In the genomic region with DNA sequence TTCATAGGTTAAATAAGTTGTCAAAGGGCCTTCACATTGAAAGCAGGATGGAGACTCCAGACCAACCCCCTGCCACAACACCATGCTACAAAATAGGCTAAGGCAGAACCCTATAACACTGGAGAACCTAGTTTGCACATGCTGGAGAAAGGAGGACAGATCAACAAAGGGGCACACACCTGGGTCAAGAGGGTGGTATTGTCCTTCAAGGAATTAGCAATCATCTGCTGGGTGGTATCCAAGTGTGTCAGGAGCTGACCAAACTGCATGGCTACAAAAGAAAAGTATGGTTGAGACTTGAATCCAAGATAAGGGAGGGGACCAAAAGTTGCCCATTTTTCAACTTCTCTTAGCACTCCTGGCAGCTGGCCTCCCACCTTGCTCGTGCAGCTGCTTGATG, we compare ENCODE assay signal across 21 cellular contexts. TPM values are rescaled to one million over a fixed set of nuclear protein-coding genes. Genes with fewer than 3 reads are reported as not detected.
A peak's percentile ranks its signal among the peaks of the same experiment; 100 is the strongest.
DNase-seq lines count a peak whose midpoint lies in the region; ATAC-seq, FAIRE-seq and TF ChIP-seq lines count a peak whose summit lies in the region.
"Had no signal": no experiment of that assay in that cellular context is flagged by ENCODE, and none has a peak within 500 bp of the region (broad histone marks: within the 10 kb centered on the region; RNA-seq: fewer than 3 reads in every experiment).

No MANE protein-coding gene starts in this region.

- H3K4me3 ChIP-seq in HepG2 (replicated peaks in 1 of 3; ENCODE audit: insufficient read depth in 1 of 3, low read depth in 2 of 3, low read length in 3 of 3) (no peak overlapping the region), right lobe of liver (no peak overlapping the region)
- H3K4me3 ChIP-seq: GM23338 had no signal

- no peak for TF ChIP-seq RAD21 in HepG2 (CRISPR knock-in tag; IDR thresholded peaks at IDR 0.05)

- H3K9ac ChIP-seq in HepG2 (ENCODE audit: insufficient read depth, low read depth, low read length), result no peak overlapping the region

- CTCF ChIA-PET in HepG2 (lab: Yijun Ruan, JAX; ENCODE audit: low intra/inter-chr PET ratio, low total read pairs), result no interaction called here

- WGBS in HepG2 (ENCODE audit: low lambda C conversion rate), result 90% methylated on average over 1 of the region's 1 CpG
- no CpG with 5 or more reads among the region's 1 CpG for WGBS in right lobe of liver (ENCODE audit: insufficient coverage, low coverage, low lambda C conversion rate, missing lambda C conversion rate)

- H3K36me3 Mint-ChIP-seq in nephron progenitor cell (ENCODE audit: low read depth) (peaks cover 69% of the 10 kb centered on the region), CD14-positive monocyte (peaks cover 81 to 96% of the 10 kb centered on the region in 2 donors)
- H3K36me3 Mint-ChIP-seq: IgD-negative memory B cell had no signal

- BruUV-seq in HepG2 (replicated peaks; lab: Mats Ljungman, UMichigan), result no TSS peak

- POLR2A ChIA-PET in HepG2 (lab: Yijun Ruan, JAX), result interaction anchor here (0.6 to 3.4 kb wide), 6 partner anchors 12 to 44 kb away, joined by 3 to 17 read pairs (median 4); a partner anchor contains a TSS

- no peak overlapping the region for H2AFZ ChIP-seq in HepG2 (ENCODE audit: low read length)
- H2AFZ ChIP-seq: GM23338 had no signal

- no peaks in the 10 kb centered on the region for H3K79me2 ChIP-seq in HepG2 (ENCODE audit: insufficient read depth, low read length)

- in situ Hi-C loops in HepG2 (cut with HindIII; ENCODE audit: extremely low pct_ligation_motif_present, low pct_unique_long_range_greater_than_20kb), result no loop called here

- H3K4me3 Mint-ChIP-seq in nephron progenitor cell (no peak overlapping the region), CD14-positive monocyte (no peak overlapping the region)
- H3K4me3 Mint-ChIP-seq: CD4-positive, alpha-beta memory T cell; GM23338 had no signal

- H3K9me3 ChIP-seq in HepG2 (ENCODE audit: low read length) (no peaks in the 10 kb centered on the region), right lobe of liver (no peaks in the 10 kb centered on the region)

- peaks cover 5% of the 10 kb centered on the region for H3K27me3 Mint-ChIP-seq in nephron progenitor cell (ENCODE audit: low read depth, poor library complexity)
- no peaks in the 10 kb centered on the region for H3K27me3 Mint-ChIP-seq in CD14-positive monocyte (ENCODE audit: low read depth in 3 of 3)
- H3K27me3 Mint-ChIP-seq: CD4-positive, alpha-beta memory T cell; IgD-negative memory B cell had no signal

- H3K27ac Mint-ChIP-seq in nephron progenitor cell (peak overlapping the region; percentile 66), CD14-positive monocyte (peak overlapping the region in 2 of 7 donors; percentile 5 to 79)
- H3K27ac Mint-ChIP-seq: GM23338 had no signal

- no peaks in the 10 kb centered on the region for H3K27me3 ChIP-seq in HepG2 (ENCODE audit: control insufficient read depth in 1 of 2, insufficient read depth in 2 of 2, low read length in 2 of 2)
- H3K27me3 ChIP-seq in right lobe of liver, result no peaks in the 10 kb centered on the region

- no peak for TF ChIP-seq EP300 in HepG2 (IDR thresholded peaks at IDR 0.05; ENCODE audit: low read depth in 2 of 2, low read length in 2 of 2)
- TF ChIP-seq EP300 in HepG2 (CRISPR knock-in tag; IDR thresholded peaks at IDR 0.05; ENCODE audit: borderline replicate concordance), result no peak

- no peaks in the 10 kb centered on the region for H4K20me1 ChIP-seq in HepG2 (ENCODE audit: insufficient read depth, low read length)

- TF ChIP-seq CTCF in HepG2 (CRISPR knock-in tag; IDR thresholded peaks at IDR 0.05) (no peak), right lobe of liver (IDR thresholded peaks at IDR 0.05) (no peak), nephron progenitor cell (IDR thresholded peaks at IDR 0.05) (no peak), CD14-positive monocyte (IDR thresholded peaks at IDR 0.05) (no peak)

- H3K36me3 ChIP-seq in HepG2 (replicated peaks in 1 of 2; ENCODE audit: control insufficient read depth in 1 of 2, insufficient read depth in 2 of 2, low read length in 2 of 2) (peaks cover 28 to 76% of the 10 kb centered on the region in 2 experiments), right lobe of liver (peaks cover 0 to 73% (median 44%) of the 10 kb centered on the region in 4 donors)

- H3K4me1 Mint-ChIP-seq in nephron progenitor cell (peaks cover 3% of the 10 kb centered on the region), CD14-positive monocyte (no peaks in the 10 kb centered on the region)

- H3K27ac ChIP-seq in HepG2 (ENCODE audit: extremely low read length, insufficient read depth, low read length) (no peak overlapping the region), right lobe of liver (no peak overlapping the region)

- FAIRE-seq in HepG2 (lab: Jason Lieb, UNC), result no peak
- FAIRE-seq: GM12892 had no signal

- intact Hi-C loops in HepG2 (cut with micrococcal nuclease; ENCODE audit: unreplicated experiment), result no loop called here
- intact Hi-C loops in right lobe of liver (cut with DNase I), result no loop called here
- intact Hi-C loops in CD14-positive monocyte (cut with micrococcal nuclease), result no loop called here

- H3K4me2 ChIP-seq in HepG2 (ENCODE audit: low read depth, low read length), result no peak overlapping the region
- H3K4me2 ChIP-seq: GM23338 had no signal

- H3K4me1 ChIP-seq in HepG2 (ENCODE audit: insufficient read depth, low read length) (no peaks in the 10 kb centered on the region), right lobe of liver (no peaks in the 10 kb centered on the region)

- ATAC-seq in HepG2 (no peak), right lobe of liver (no peak)
- ATAC-seq: GM23338 had no signal

- H3K9me3 Mint-ChIP-seq in nephron progenitor cell (no peaks in the 10 kb centered on the region), CD14-positive monocyte (peaks cover 0 to 1% (median 0%) of the 10 kb centered on the region in 7 donors)
- H3K9me3 Mint-ChIP-seq: CD4-positive, alpha-beta memory T cell; GM23338; IgD-negative memory B cell had no signal

- TF ChIP-seq POLR2A in HepG2 (IDR thresholded peaks at IDR 0.05; ENCODE audit: insufficient read depth in 1 of 2, low read depth in 2 of 2, low read length in 2 of 2), result no peak
- no peak for TF ChIP-seq POLR2A in right lobe of liver (IDR thresholded peaks at IDR 0.05)

- DNase-seq in HepG2 (ENCODE audit: low spot score), result no peak
- no peak for DNase-seq in right lobe of liver
- DNase-seq in nephron progenitor cell, result no peak
- no peak for DNase-seq in hippocampal formation (lab: John Stamatoyannopoulos, UW)
- no peak for DNase-seq in CD14-positive monocyte (ENCODE audit: low spot score)
- no peak for DNase-seq in NOMO-1 (lab: John Stamatoyannopoulos, UW; ENCODE audit: unreplicated experiment in 2 of 2)
- DNase-seq: CD4-positive, alpha-beta memory T cell; DMS153; HCEC 1CT; Karpas-422; NCI-H1694; NCI-H2081 treated with DMSO at 0.1 percent for 48 hours; NCI-H446; NCI-H526; OCI-M1; Right ventricle myocardium superior had no signal

RNA-seq across cellular contexts. Expression of a gene that starts 9.2 kb away (rescaled TPM):
- total RNA-seq in HepG2 (2016; rRNA removed; fragmentation: Illumina TruSeq; extraction: Trizol), result 4.1 and 5.1 TPM in 2 replicates
- 4.8 and 5.3 TPM in 2 replicates for total RNA-seq in HepG2 (2016; cell fraction: cytosol; rRNA removed; fragmentation: Illumina TruSeq; extraction: Trizol; ENCODE audit: low read depth)
- 4.0 and 5.3 TPM in 2 replicates for total RNA-seq in HepG2 (2016; cell fraction: insoluble cytoplasmic fraction; rRNA removed; fragmentation: Illumina TruSeq; extraction: Trizol)
- 6.2 and 8.8 TPM in 2 replicates for total RNA-seq in HepG2 (2016; cell fraction: membrane; rRNA removed; fragmentation: Illumina TruSeq; extraction: Trizol)
- 6.5 and 10.2 TPM in 2 replicates for total RNA-seq in HepG2 (2016; cell fraction: nucleus; rRNA removed; fragmentation: Illumina TruSeq; extraction: Trizol)
- 5.9 and 6.1 TPM in 2 replicates for polyA plus RNA-seq in HepG2 (2011; rRNA removed)
- 1.1 and 1.8 TPM in 2 replicates for polyA plus RNA-seq in HepG2 (2011; cell fraction: cytosol; rRNA removed)
- 36.0 and 45.9 TPM in 2 replicates for polyA plus RNA-seq in HepG2 (2011; cell fraction: nucleus; rRNA removed)
- polyA plus RNA-seq in HepG2 (2012), result 22.8 and 22.9 TPM in 2 replicates
- 3.4 and 4.1 TPM in 2 replicates for polyA plus RNA-seq in HepG2 (2016; cell fraction: cytosol; fragmentation: Illumina TruSeq; extraction: Trizol; ENCODE audit: low read depth)
- 15.7 and 15.8 TPM in 2 replicates for polyA plus RNA-seq in HepG2 (2016; cell fraction: insoluble cytoplasmic fraction; fragmentation: Illumina TruSeq; extraction: Trizol; ENCODE audit: low read depth)
- 16.1 and 18.3 TPM in 2 replicates for polyA plus RNA-seq in HepG2 (2016; cell fraction: membrane; fragmentation: Illumina TruSeq; extraction: Trizol; ENCODE audit: low read depth)
- polyA plus RNA-seq in HepG2 (2016; cell fraction: nucleus; fragmentation: Illumina TruSeq; extraction: Trizol; ENCODE audit: insufficient read depth, low read depth), result 57.7 and 62.7 TPM in 2 replicates
- 5.7 and 10.6 TPM in 2 replicates for polyA minus RNA-seq in HepG2 (2011; rRNA and poly(A)+ RNA removed; ENCODE audit: low replicate concordance)
- 5.4 and 10.1 TPM in 2 replicates for polyA minus RNA-seq in HepG2 (2011; cell fraction: cytosol; rRNA and poly(A)+ RNA removed)
- 15.7 and 16.7 TPM in 2 replicates for polyA minus RNA-seq in HepG2 (2011; cell fraction: nucleus; rRNA and poly(A)+ RNA removed)
- 10 to 100 TPM in 5 of 6 experiments, 1 to 10 TPM in 1; 7.4 to 61.1 (median 39.3) TPM for total RNA-seq in right lobe of liver
- polyA plus RNA-seq in PFSK-1 (2012; ENCODE audit: insufficient read length, low read depth), result 69.7 TPM
- 1 to 10 TPM; 2.4 to 2.6 TPM for polyA plus RNA-seq in CD14-positive monocyte

RNA-seq across cellular contexts. Expression of a gene that starts 11.5 kb away (rescaled TPM):
- 17.5 and 27.5 TPM in 2 replicates for total RNA-seq in HepG2 (2016; rRNA removed; fragmentation: Illumina TruSeq; extraction: Trizol)
- total RNA-seq in HepG2 (2016; cell fraction: cytosol; rRNA removed; fragmentation: Illumina TruSeq; extraction: Trizol; ENCODE audit: low read depth), result 13.2 and 15.7 TPM in 2 replicates
- 20.9 and 30.4 TPM in 2 replicates for total RNA-seq in HepG2 (2016; cell fraction: insoluble cytoplasmic fraction; rRNA removed; fragmentation: Illumina TruSeq; extraction: Trizol)
- 15.9 and 19.3 TPM in 2 replicates for total RNA-seq in HepG2 (2016; cell fraction: membrane; rRNA removed; fragmentation: Illumina TruSeq; extraction: Trizol)
- total RNA-seq in HepG2 (2016; cell fraction: nucleus; rRNA removed; fragmentation: Illumina TruSeq; extraction: Trizol), result 37.8 and 43.6 TPM in 2 replicates
- 45.2 and 48.7 TPM in 2 replicates for polyA plus RNA-seq in HepG2 (2011; rRNA removed)
- polyA plus RNA-seq in HepG2 (2011; cell fraction: cytosol; rRNA removed), result 22.9 and 23.5 TPM in 2 replicates
- 90.1 and 90.7 TPM in 2 replicates for polyA plus RNA-seq in HepG2 (2011; cell fraction: nucleus; rRNA removed)
- 29.8 and 51.1 TPM in 2 replicates for polyA plus RNA-seq in HepG2 (2012)
- 8.3 and 8.5 TPM in 2 replicates for polyA plus RNA-seq in HepG2 (2016; cell fraction: cytosol; fragmentation: Illumina TruSeq; extraction: Trizol; ENCODE audit: low read depth)
- polyA plus RNA-seq in HepG2 (2016; cell fraction: insoluble cytoplasmic fraction; fragmentation: Illumina TruSeq; extraction: Trizol; ENCODE audit: low read depth), result 16.7 and 17.7 TPM in 2 replicates
- polyA plus RNA-seq in HepG2 (2016; cell fraction: membrane; fragmentation: Illumina TruSeq; extraction: Trizol; ENCODE audit: low read depth), result 9.9 and 11.5 TPM in 2 replicates
- polyA plus RNA-seq in HepG2 (2016; cell fraction: nucleus; fragmentation: Illumina TruSeq; extraction: Trizol; ENCODE audit: insufficient read depth, low read depth), result 85.6 and 93.4 TPM in 2 replicates
- 11.9 and 14.2 TPM in 2 replicates for polyA minus RNA-seq in HepG2 (2011; rRNA and poly(A)+ RNA removed; ENCODE audit: low replicate concordance)
- 6.3 and 7.4 TPM in 2 replicates for polyA minus RNA-seq in HepG2 (2011; cell fraction: cytosol; rRNA and poly(A)+ RNA removed)
- 43.4 and 45.6 TPM in 2 replicates for polyA minus RNA-seq in HepG2 (2011; cell fraction: nucleus; rRNA and poly(A)+ RNA removed)
- 10 to 100 TPM; 11.3 to 26.7 (median 18.7) TPM for total RNA-seq in right lobe of liver
- 166 TPM for polyA plus RNA-seq in PFSK-1 (2012; ENCODE audit: insufficient read length, low read depth)
- polyA plus RNA-seq in CD14-positive monocyte, result 1 to 10 TPM; 9.3 to 9.4 TPM

RNA-seq across cellular contexts. Expression of a gene that starts 15.2 kb away (rescaled TPM):
- total RNA-seq in HepG2 (2016; rRNA removed; fragmentation: Illumina TruSeq; extraction: Trizol), result 72.0 and 75.5 TPM in 2 replicates
- total RNA-seq in HepG2 (2016; cell fraction: cytosol; rRNA removed; fragmentation: Illumina TruSeq; extraction: Trizol; ENCODE audit: low read depth), result 16.3 and 20.3 TPM in 2 replicates
- total RNA-seq in HepG2 (2016; cell fraction: insoluble cytoplasmic fraction; rRNA removed; fragmentation: Illumina TruSeq; extraction: Trizol), result 63.9 and 76.9 TPM in 2 replicates
- total RNA-seq in HepG2 (2016; cell fraction: membrane; rRNA removed; fragmentation: Illumina TruSeq; extraction: Trizol), result 38.0 and 40.0 TPM in 2 replicates
- 43.6 and 51.0 TPM in 2 replicates for total RNA-seq in HepG2 (2016; cell fraction: nucleus; rRNA removed; fragmentation: Illumina TruSeq; extraction: Trizol)
- 77.4 and 85.7 TPM in 2 replicates for polyA plus RNA-seq in HepG2 (2011; rRNA removed)
- 82.2 and 86.7 TPM in 2 replicates for polyA plus RNA-seq in HepG2 (2011; cell fraction: cytosol; rRNA removed)
- polyA plus RNA-seq in HepG2 (2011; cell fraction: nucleus; rRNA removed), result 67.6 and 71.9 TPM in 2 replicates
- polyA plus RNA-seq in HepG2 (2012), result 70.0 and 93.9 TPM in 2 replicates
- polyA plus RNA-seq in HepG2 (2016; cell fraction: cytosol; fragmentation: Illumina TruSeq; extraction: Trizol; ENCODE audit: low read depth), result 26.7 and 27.0 TPM in 2 replicates
- polyA plus RNA-seq in HepG2 (2016; cell fraction: insoluble cytoplasmic fraction; fragmentation: Illumina TruSeq; extraction: Trizol; ENCODE audit: low read depth), result 106 and 134 TPM in 2 replicates
- 43.7 and 48.7 TPM in 2 replicates for polyA plus RNA-seq in HepG2 (2016; cell fraction: membrane; fragmentation: Illumina TruSeq; extraction: Trizol; ENCODE audit: low read depth)
- polyA plus RNA-seq in HepG2 (2016; cell fraction: nucleus; fragmentation: Illumina TruSeq; extraction: Trizol; ENCODE audit: insufficient read depth, low read depth), result 110 and 115 TPM in 2 replicates
- polyA minus RNA-seq in HepG2 (2011; rRNA and poly(A)+ RNA removed; ENCODE audit: low replicate concordance), result 76.1 and 154 TPM in 2 replicates
- 60.3 and 62.5 TPM in 2 replicates for polyA minus RNA-seq in HepG2 (2011; cell fraction: cytosol; rRNA and poly(A)+ RNA removed)
- 49.6 and 54.1 TPM in 2 replicates for polyA minus RNA-seq in HepG2 (2011; cell fraction: nucleus; rRNA and poly(A)+ RNA removed)
- 10 to 100 TPM; 28.4 to 80.0 (median 36.0) TPM for total RNA-seq in right lobe of liver
- 144 TPM for polyA plus RNA-seq in PFSK-1 (2012; ENCODE audit: insufficient read length, low read depth)
- polyA plus RNA-seq in CD14-positive monocyte, result 10 to 100 TPM; 72.8 to 82.2 TPM

RNA-seq across cellular contexts. Expression of a gene that starts 18.0 kb away (rescaled TPM):
- total RNA-seq in HepG2 (2016; rRNA removed; fragmentation: Illumina TruSeq; extraction: Trizol) (1.1 and 1.6 TPM in 2 replicates), right lobe of liver (under 1 TPM in 1 of 6 experiments, not detected in 5; 0.02 TPM)
- 0.18 and 0.71 TPM in 2 replicates for total RNA-seq in HepG2 (2016; cell fraction: cytosol; rRNA removed; fragmentation: Illumina TruSeq; extraction: Trizol; ENCODE audit: low read depth)
- 0.91 and 1.5 TPM in 2 replicates for total RNA-seq in HepG2 (2016; cell fraction: insoluble cytoplasmic fraction; rRNA removed; fragmentation: Illumina TruSeq; extraction: Trizol)
- 0.37 and 0.41 TPM in 2 replicates for total RNA-seq in HepG2 (2016; cell fraction: membrane; rRNA removed; fragmentation: Illumina TruSeq; extraction: Trizol)
- 3.2 and 3.6 TPM in 2 replicates for total RNA-seq in HepG2 (2016; cell fraction: nucleus; rRNA removed; fragmentation: Illumina TruSeq; extraction: Trizol)
- polyA plus RNA-seq in HepG2 (2011; rRNA removed) (10.3 and 11.9 TPM in 2 replicates), CD14-positive monocyte (not detected)
- polyA plus RNA-seq in HepG2 (2011; cell fraction: cytosol; rRNA removed), result 2.9 and 3.5 TPM in 2 replicates
- polyA plus RNA-seq in HepG2 (2011; cell fraction: nucleus; rRNA removed), result 35.5 and 41.8 TPM in 2 replicates
- 8.0 and 9.1 TPM in 2 replicates for polyA plus RNA-seq in HepG2 (2012)
- 0.12 and 0.15 TPM in 2 replicates for polyA plus RNA-seq in HepG2 (2016; cell fraction: cytosol; fragmentation: Illumina TruSeq; extraction: Trizol; ENCODE audit: low read depth)
- polyA plus RNA-seq in HepG2 (2016; cell fraction: insoluble cytoplasmic fraction; fragmentation: Illumina TruSeq; extraction: Trizol; ENCODE audit: low read depth), result 0.97 and 1.1 TPM in 2 replicates
- polyA plus RNA-seq in HepG2 (2016; cell fraction: membrane; fragmentation: Illumina TruSeq; extraction: Trizol; ENCODE audit: low read depth), result 0.27 and 0.29 TPM in 2 replicates
- 7.8 and 8.7 TPM in 2 replicates for polyA plus RNA-seq in HepG2 (2016; cell fraction: nucleus; fragmentation: Illumina TruSeq; extraction: Trizol; ENCODE audit: insufficient read depth, low read depth)
- 0.02 and 2.8 TPM in 2 replicates for polyA minus RNA-seq in HepG2 (2011; rRNA and poly(A)+ RNA removed; ENCODE audit: low replicate concordance)
- polyA minus RNA-seq in HepG2 (2011; cell fraction: cytosol; rRNA and poly(A)+ RNA removed), result 1.9 and 3.0 TPM in 2 replicates
- 17.8 and 18.6 TPM in 2 replicates for polyA minus RNA-seq in HepG2 (2011; cell fraction: nucleus; rRNA and poly(A)+ RNA removed)
- 0.15 TPM for polyA plus RNA-seq in PFSK-1 (2012; ENCODE audit: insufficient read length, low read depth)
- total RNA-seq: G401 had no signal
- polyA plus RNA-seq: CD4-positive, alpha-beta memory T cell; IgD-negative memory B cell had no signal

RNA-seq across cellular contexts. Expression of a gene that starts 44.0 kb away (rescaled TPM):
- total RNA-seq in HepG2 (2016; rRNA removed; fragmentation: Illumina TruSeq; extraction: Trizol) (177 and 181 TPM in 2 replicates), right lobe of liver (10 to 100 TPM; 53.4 to 66.6 (median 60.4) TPM)
- 69.2 and 77.6 TPM in 2 replicates for total RNA-seq in HepG2 (2016; cell fraction: cytosol; rRNA removed; fragmentation: Illumina TruSeq; extraction: Trizol; ENCODE audit: low read depth)
- total RNA-seq in HepG2 (2016; cell fraction: insoluble cytoplasmic fraction; rRNA removed; fragmentation: Illumina TruSeq; extraction: Trizol), result 178 and 182 TPM in 2 replicates
- total RNA-seq in HepG2 (2016; cell fraction: membrane; rRNA removed; fragmentation: Illumina TruSeq; extraction: Trizol), result 116 and 124 TPM in 2 replicates
- total RNA-seq in HepG2 (2016; cell fraction: nucleus; rRNA removed; fragmentation: Illumina TruSeq; extraction: Trizol), result 147 and 177 TPM in 2 replicates
- polyA plus RNA-seq in HepG2 (2011; rRNA removed) (115 and 167 TPM in 2 replicates), CD14-positive monocyte (10 to 100 TPM; 63.5 to 79.8 TPM)
- polyA plus RNA-seq in HepG2 (2011; cell fraction: cytosol; rRNA removed), result 90.1 and 98.7 TPM in 2 replicates
- polyA plus RNA-seq in HepG2 (2011; cell fraction: nucleus; rRNA removed), result 450 and 538 TPM in 2 replicates
- 160 and 209 TPM in 2 replicates for polyA plus RNA-seq in HepG2 (2012)
- 68.2 and 75.1 TPM in 2 replicates for polyA plus RNA-seq in HepG2 (2016; cell fraction: cytosol; fragmentation: Illumina TruSeq; extraction: Trizol; ENCODE audit: low read depth)
- polyA plus RNA-seq in HepG2 (2016; cell fraction: insoluble cytoplasmic fraction; fragmentation: Illumina TruSeq; extraction: Trizol; ENCODE audit: low read depth), result 150 and 162 TPM in 2 replicates
- polyA plus RNA-seq in HepG2 (2016; cell fraction: membrane; fragmentation: Illumina TruSeq; extraction: Trizol; ENCODE audit: low read depth), result 87.9 and 114 TPM in 2 replicates
- polyA plus RNA-seq in HepG2 (2016; cell fraction: nucleus; fragmentation: Illumina TruSeq; extraction: Trizol; ENCODE audit: insufficient read depth, low read depth), result 239 and 240 TPM in 2 replicates
- 242 and 269 TPM in 2 replicates for polyA minus RNA-seq in HepG2 (2011; rRNA and poly(A)+ RNA removed; ENCODE audit: low replicate concordance)
- polyA minus RNA-seq in HepG2 (2011; cell fraction: cytosol; rRNA and poly(A)+ RNA removed), result 76.3 and 117 TPM in 2 replicates
- 213 and 244 TPM in 2 replicates for polyA minus RNA-seq in HepG2 (2011; cell fraction: nucleus; rRNA and poly(A)+ RNA removed)
- polyA plus RNA-seq in PFSK-1 (2012; ENCODE audit: insufficient read length, low read depth), result 474 TPM
